ENCODE assay signal across 17 cellular contexts in the genomic region with DNA sequence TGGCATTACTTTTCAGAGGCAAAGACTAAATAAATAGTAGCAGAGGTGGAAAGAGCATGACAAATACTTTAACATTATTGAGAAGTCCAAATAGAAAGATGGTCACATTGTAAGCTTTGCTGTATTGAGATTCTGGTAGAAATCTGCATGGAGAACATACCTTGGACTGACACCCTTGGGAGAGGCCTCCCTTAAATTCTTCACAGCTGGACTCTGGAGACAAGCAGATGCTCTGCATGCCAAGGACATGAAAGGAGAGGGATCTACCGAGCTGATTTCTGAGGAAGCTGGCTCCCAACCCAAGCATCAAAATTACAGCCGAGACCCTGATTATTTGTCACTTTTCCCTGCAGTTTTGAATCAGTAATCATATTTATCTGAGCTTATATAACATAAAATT.
DNase-seq lines count a peak whose midpoint lies in the region; ATAC-seq and TF ChIP-seq lines count a peak whose summit lies in the region.
"Had no signal": no experiment of that assay in that cellular context is flagged by ENCODE, and none has a peak within 500 bp of the region (broad histone marks: within the 10 kb centered on the region; RNA-seq: fewer than 3 reads in every experiment).

No MANE protein-coding gene starts in this region.

- H2BK5ac ChIP-seq in mesendoderm (ENCODE audit: low read length): no peak overlapping the region

- no peaks in the 10 kb centered on the region for H3K27me3 Mint-ChIP-seq in WTC11 (ENCODE audit: low read depth)
- H3K27me3 Mint-ChIP-seq: CD4-positive, alpha-beta T cell had no signal

- H3K18ac ChIP-seq in mesendoderm (ENCODE audit: low read length): no peak overlapping the region

- H3K9ac ChIP-seq in GM23248: no peak overlapping the region
- H3K9ac ChIP-seq in mesendoderm (ENCODE audit: low read length): no peak overlapping the region
- H3K9ac ChIP-seq in smooth muscle cell (ENCODE audit: low read depth): no peak overlapping the region

- no peaks in the 10 kb centered on the region for H3K9me2 ChIP-seq in GM23248 (ENCODE audit: insufficient read depth)

- in situ Hi-C loops in GM23248 (cut with MboI): no loop called here

- intact Hi-C loops in vagina (cut with DNase I) (no loop called here), upper lobe of right lung (cut with DNase I) (no loop called here)

- no peak overlapping the region for H3K4ac ChIP-seq in mesendoderm (ENCODE audit: low read depth, low read length)

- TF ChIP-seq CTCF in AG10803 (conservative IDR thresholded peaks at IDR 0.05; ENCODE audit: low read length): no peak
- no peak for TF ChIP-seq CTCF in WTC11 (IDR thresholded peaks at IDR 0.05)
- TF ChIP-seq CTCF in vagina (IDR thresholded peaks at IDR 0.05): no peak
- no peak for TF ChIP-seq CTCF in upper lobe of right lung (IDR thresholded peaks at IDR 0.05)
- TF ChIP-seq CTCF in smooth muscle cell (IDR thresholded peaks at IDR 0.05; ENCODE audit: borderline replicate concordance, insufficient read depth, poor library complexity, severe bottlenecking): no peak

- H3K9me3 Mint-ChIP-seq in WTC11: no peaks in the 10 kb centered on the region
- H3K9me3 Mint-ChIP-seq: CD4-positive, alpha-beta T cell had no signal

- H2AK5ac ChIP-seq in mesendoderm (ENCODE audit: low read length): no peak overlapping the region

- no peak overlapping the region for H3K23ac ChIP-seq in mesendoderm (ENCODE audit: low read length)

- H3K56ac ChIP-seq in mesendoderm (ENCODE audit: low read length): no peak overlapping the region

- no peak overlapping the region for H4K8ac ChIP-seq in mesendoderm (ENCODE audit: low read depth, low read length)

- H3F3A ChIP-seq in GM23248 (ENCODE audit: insufficient read depth): no peaks in the 10 kb centered on the region
- H3F3A ChIP-seq in smooth muscle cell (ENCODE audit: low read depth): no peaks in the 10 kb centered on the region

- no peak overlapping the region for H2BK120ac ChIP-seq in mesendoderm (ENCODE audit: low read depth, low read length)

- peak overlapping the region; percentile 22 for H2AFZ ChIP-seq in GM23248
- no peak overlapping the region for H2AFZ ChIP-seq in smooth muscle cell (ENCODE audit: low read depth)

- DNase-seq in AG10803 (ENCODE audit: low read depth) (peak; percentile 28), GM23248 (peak; percentile 8), WTC11 (ENCODE audit: low spot score) (no peak), mesendoderm (peak; percentile 16), vagina (ENCODE audit: extremely low spot score in 2 of 2) (no peak), upper lobe of right lung (no peak), smooth muscle cell (lab: John Stamatoyannopoulos, UW; ENCODE audit: unreplicated experiment) (no peak), AG08395 (ENCODE audit: low spot score) (no peak)
- DNase-seq: AML-193; Caco-2; CD4-positive, alpha-beta T cell; DMS153; DMS79; GF-D8 had no signal

- H3K4me2 ChIP-seq in GM23248 (ENCODE audit: unreplicated experiment) (no peak overlapping the region), mesendoderm (ENCODE audit: low read length) (no peak overlapping the region), smooth muscle cell (no peak overlapping the region)

- no peaks in the 10 kb centered on the region for H3K9me3 ChIP-seq in GM23248 (ENCODE audit: low read depth)
- H3K9me3 ChIP-seq in vagina: no peaks in the 10 kb centered on the region
- H3K9me3 ChIP-seq in upper lobe of right lung: no peaks in the 10 kb centered on the region
- H3K9me3 ChIP-seq in smooth muscle cell (replicated peaks; ENCODE audit: low read depth): no peaks in the 10 kb centered on the region
- H3K9me3 ChIP-seq: Caco-2, HAP-1 had no signal

- ATAC-seq in WTC11 (no peak), upper lobe of right lung (no peak)
- ATAC-seq: K562 had no signal

- no peaks in the 10 kb centered on the region for H3K79me2 ChIP-seq in GM23248 (ENCODE audit: insufficient read depth)
- no peaks in the 10 kb centered on the region for H3K79me2 ChIP-seq in mesendoderm (ENCODE audit: control insufficient read depth, insufficient read depth, low read length)
- H3K79me2 ChIP-seq in smooth muscle cell (ENCODE audit: low read depth): no peaks in the 10 kb centered on the region

- H2BK15ac ChIP-seq in mesendoderm (replicated peaks; ENCODE audit: low read depth): no peak overlapping the region

- H4K20me1 ChIP-seq in GM23248 (ENCODE audit: insufficient read depth): no peaks in the 10 kb centered on the region
- no peaks in the 10 kb centered on the region for H4K20me1 ChIP-seq in smooth muscle cell (ENCODE audit: low read depth)

- WGBS in GM23248 (ENCODE audit: low coverage in 1 of 2, low lambda C conversion rate in 2 of 2, missing lambda C conversion rate in 2 of 2), 2 experiments: 36 to 42% methylated on average over 2 of the region's 2 CpGs
- WGBS in mesendoderm (ENCODE audit: extremely low coverage, insufficient coverage, low lambda C conversion rate): no CpG with 5 or more reads among the region's 2 CpGs
- 69% methylated on average over 2 of the region's 2 CpGs for WGBS in smooth muscle cell (ENCODE audit: low lambda C conversion rate)

- H3K4me3 ChIP-seq in AG10803 (ENCODE audit: low read length): no peak overlapping the region
- H3K4me3 ChIP-seq in GM23248: no peak overlapping the region
- no peak overlapping the region for H3K4me3 ChIP-seq in mesendoderm (ENCODE audit: low read length)
- no peak overlapping the region for H3K4me3 ChIP-seq in vagina
- H3K4me3 ChIP-seq in upper lobe of right lung: no peak overlapping the region
- no peak overlapping the region for H3K4me3 ChIP-seq in smooth muscle cell
- H3K4me3 ChIP-seq: HAP-1, K562 had no signal

- H3K4me1 ChIP-seq in GM23248 (ENCODE audit: insufficient read depth): peaks cover 17% of the 10 kb centered on the region
- H3K4me1 ChIP-seq in mesendoderm (ENCODE audit: control insufficient read depth, low read depth, low read length): no peaks in the 10 kb centered on the region
- no peaks in the 10 kb centered on the region for H3K4me1 ChIP-seq in vagina
- H3K4me1 ChIP-seq in upper lobe of right lung: no peaks in the 10 kb centered on the region
- no peaks in the 10 kb centered on the region for H3K4me1 ChIP-seq in smooth muscle cell (ENCODE audit: low read depth)
- H3K4me1 ChIP-seq: Caco-2, HAP-1 had no signal

- TF ChIP-seq POLR2A in vagina (IDR thresholded peaks at IDR 0.05): no peak

- H3K27ac ChIP-seq in GM23248 (no peak overlapping the region), mesendoderm (ENCODE audit: low read depth, low read length) (no peak overlapping the region), vagina (no peak overlapping the region), upper lobe of right lung (no peak overlapping the region), smooth muscle cell (ENCODE audit: low read depth) (no peak overlapping the region)
- H3K27ac ChIP-seq: C4-2B had no signal

- no peak overlapping the region for H4K5ac ChIP-seq in mesendoderm (ENCODE audit: low read length)

- no peaks in the 10 kb centered on the region for H3K79me1 ChIP-seq in mesendoderm (ENCODE audit: low read length)

- H3K27me3 ChIP-seq in GM23248 (replicated peaks; ENCODE audit: insufficient read depth) (no peaks in the 10 kb centered on the region), mesendoderm (ENCODE audit: insufficient read depth, low read length, poor library complexity) (no peaks in the 10 kb centered on the region), vagina (no peaks in the 10 kb centered on the region), upper lobe of right lung (no peaks in the 10 kb centered on the region), smooth muscle cell (ENCODE audit: low read depth) (no peaks in the 10 kb centered on the region)

- H3K27ac Mint-ChIP-seq in WTC11: no peak overlapping the region
- H3K27ac Mint-ChIP-seq: CD4-positive, alpha-beta T cell had no signal

- no peaks in the 10 kb centered on the region for H3K36me3 Mint-ChIP-seq in WTC11

- H3K36me3 ChIP-seq in GM23248 (ENCODE audit: low read depth) (no peaks in the 10 kb centered on the region), mesendoderm (ENCODE audit: control insufficient read depth, insufficient read depth, low read length) (no peaks in the 10 kb centered on the region), vagina (no peaks in the 10 kb centered on the region), upper lobe of right lung (no peaks in the 10 kb centered on the region), smooth muscle cell (ENCODE audit: low read depth) (no peaks in the 10 kb centered on the region)
- H3K36me3 ChIP-seq: HAP-1 had no signal

- peaks cover 13% of the 10 kb centered on the region for H3K4me1 Mint-ChIP-seq in WTC11

- no peak overlapping the region for H3K4me3 Mint-ChIP-seq in WTC11
- H3K4me3 Mint-ChIP-seq: CD4-positive, alpha-beta T cell had no signal

- CTCF ChIA-PET in WTC11 (lab: Charles Lee): no interaction called here

- POLR2A ChIA-PET in WTC11 (lab: Charles Lee): no interaction called here

TF ChIP-seq in WTC11, 78 proteins besides CTCF, POLR2A, EP300 and RAD21 (continues in another document):
- TF ChIP-seq NFE2L1 (CRISPR knock-in tag; IDR thresholded peaks at IDR 0.05) (no peak), E2F1 (CRISPR knock-in tag; IDR thresholded peaks at IDR 0.05) (no peak), FOXP1 (CRISPR knock-in tag; IDR thresholded peaks at IDR 0.05; ENCODE audit: borderline replicate concordance) (no peak)

Comparison
In these comparisons a context has a peak if more than half of its experiments do, and no peak if none do; other contexts are left out.
1. DNase-seq: peak in AG10803 (single experiment), GM23248 (single experiment) and mesendoderm (single experiment); none in WTC11 (single experiment), vagina (0 of 2), upper lobe of right lung (single experiment), smooth muscle cell (single experiment) and AG08395 (single experiment).